ENCODE assay signal across 2 cellular contexts in the genomic region with DNA sequence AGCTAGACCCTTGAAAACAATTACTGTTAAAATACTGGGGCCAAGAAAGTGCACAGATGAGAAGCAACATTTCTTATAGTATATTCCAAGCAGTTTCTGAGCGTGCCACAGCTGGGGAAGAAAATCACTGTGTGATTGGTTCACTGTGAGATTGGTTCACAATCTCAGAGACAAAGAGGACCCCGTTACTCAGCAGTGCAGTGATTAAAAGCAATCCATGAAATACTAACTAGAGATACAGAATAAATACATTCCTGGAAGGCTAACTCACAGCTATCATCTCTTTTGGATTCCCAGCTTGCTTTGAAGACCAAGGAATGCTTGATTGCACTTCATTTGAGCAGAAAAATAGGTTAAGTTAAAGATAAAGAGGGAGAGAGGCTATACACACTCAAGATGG.
TF ChIP-seq lines count a peak whose summit lies in the region.

No MANE protein-coding gene starts in this region.

TF ChIP-seq in IMR-90, 13 proteins besides CTCF, POLR2A, EP300 and RAD21:
- TF ChIP-seq, protein P1, sequence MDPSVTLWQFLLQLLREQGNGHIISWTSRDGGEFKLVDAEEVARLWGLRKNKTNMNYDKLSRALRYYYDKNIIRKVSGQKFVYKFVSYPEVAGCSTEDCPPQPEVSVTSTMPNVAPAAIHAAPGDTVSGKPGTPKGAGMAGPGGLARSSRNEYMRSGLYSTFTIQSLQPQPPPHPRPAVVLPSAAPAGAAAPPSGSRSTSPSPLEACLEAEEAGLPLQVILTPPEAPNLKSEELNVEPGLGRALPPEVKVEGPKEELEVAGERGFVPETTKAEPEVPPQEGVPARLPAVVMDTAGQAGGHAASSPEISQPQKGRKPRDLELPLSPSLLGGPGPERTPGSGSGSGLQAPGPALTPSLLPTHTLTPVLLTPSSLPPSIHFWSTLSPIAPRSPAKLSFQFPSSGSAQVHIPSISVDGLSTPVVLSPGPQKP (IDR thresholded peaks at IDR 0.05; ENCODE audit: borderline replicate concordance, low read depth, low read length), result no peak
- TF ChIP-seq RFX5 (IDR thresholded peaks at IDR 0.05; ENCODE audit: low read depth, low read length), result no peak
- no peak for TF ChIP-seq MXI1 (IDR thresholded peaks at IDR 0.05; ENCODE audit: borderline replicate concordance, low read depth, low read length)
- TF ChIP-seq SMC3 (IDR thresholded peaks at IDR 0.05; ENCODE audit: low read depth, low read length), result no peak
- no peak for TF ChIP-seq CEBPB (IDR thresholded peaks at IDR 0.05; ENCODE audit: low read depth, low read length)
- TF ChIP-seq RCOR1 (IDR thresholded peaks at IDR 0.05; ENCODE audit: insufficient replicate concordance, low read length), result no peak
- TF ChIP-seq CHD1 (IDR thresholded peaks at IDR 0.05; ENCODE audit: low read depth, low read length), result no peak
- TF ChIP-seq NFE2L2 (IDR thresholded peaks at IDR 0.05; ENCODE audit: low read depth, low read length), result no peak
- TF ChIP-seq, protein P2, sequence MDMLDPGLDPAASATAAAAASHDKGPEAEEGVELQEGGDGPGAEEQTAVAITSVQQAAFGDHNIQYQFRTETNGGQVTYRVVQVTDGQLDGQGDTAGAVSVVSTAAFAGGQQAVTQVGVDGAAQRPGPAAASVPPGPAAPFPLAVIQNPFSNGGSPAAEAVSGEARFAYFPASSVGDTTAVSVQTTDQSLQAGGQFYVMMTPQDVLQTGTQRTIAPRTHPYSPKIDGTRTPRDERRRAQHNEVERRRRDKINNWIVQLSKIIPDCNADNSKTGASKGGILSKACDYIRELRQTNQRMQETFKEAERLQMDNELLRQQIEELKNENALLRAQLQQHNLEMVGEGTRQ (IDR thresholded peaks at IDR 0.05; ENCODE audit: low read depth, low read length), result no peak
- no peak for TF ChIP-seq FOS (IDR thresholded peaks at IDR 0.05; ENCODE audit: low read depth, low read length)
- no peak for TF ChIP-seq MAFK (IDR thresholded peaks at IDR 0.05; ENCODE audit: low read depth, low read length)

TF ChIP-seq in neural cell, 6 proteins besides CTCF, POLR2A, EP300 and RAD21 (continued from another document):
- TF ChIP-seq, protein P3, sequence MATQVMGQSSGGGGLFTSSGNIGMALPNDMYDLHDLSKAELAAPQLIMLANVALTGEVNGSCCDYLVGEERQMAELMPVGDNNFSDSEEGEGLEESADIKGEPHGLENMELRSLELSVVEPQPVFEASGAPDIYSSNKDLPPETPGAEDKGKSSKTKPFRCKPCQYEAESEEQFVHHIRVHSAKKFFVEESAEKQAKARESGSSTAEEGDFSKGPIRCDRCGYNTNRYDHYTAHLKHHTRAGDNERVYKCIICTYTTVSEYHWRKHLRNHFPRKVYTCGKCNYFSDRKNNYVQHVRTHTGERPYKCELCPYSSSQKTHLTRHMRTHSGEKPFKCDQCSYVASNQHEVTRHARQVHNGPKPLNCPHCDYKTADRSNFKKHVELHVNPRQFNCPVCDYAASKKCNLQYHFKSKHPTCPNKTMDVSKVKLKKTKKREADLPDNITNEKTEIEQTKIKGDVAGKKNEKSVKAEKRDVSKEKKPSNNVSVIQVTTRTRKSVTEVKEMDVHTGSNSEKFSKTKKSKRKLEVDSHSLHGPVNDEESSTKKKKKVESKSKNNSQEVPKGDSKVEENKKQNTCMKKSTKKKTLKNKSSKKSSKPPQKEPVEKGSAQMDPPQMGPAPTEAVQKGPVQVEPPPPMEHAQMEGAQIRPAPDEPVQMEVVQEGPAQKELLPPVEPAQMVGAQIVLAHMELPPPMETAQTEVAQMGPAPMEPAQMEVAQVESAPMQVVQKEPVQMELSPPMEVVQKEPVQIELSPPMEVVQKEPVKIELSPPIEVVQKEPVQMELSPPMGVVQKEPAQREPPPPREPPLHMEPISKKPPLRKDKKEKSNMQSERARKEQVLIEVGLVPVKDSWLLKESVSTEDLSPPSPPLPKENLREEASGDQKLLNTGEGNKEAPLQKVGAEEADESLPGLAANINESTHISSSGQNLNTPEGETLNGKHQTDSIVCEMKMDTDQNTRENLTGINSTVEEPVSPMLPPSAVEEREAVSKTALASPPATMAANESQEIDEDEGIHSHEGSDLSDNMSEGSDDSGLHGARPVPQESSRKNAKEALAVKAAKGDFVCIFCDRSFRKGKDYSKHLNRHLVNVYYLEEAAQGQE (IDR thresholded peaks at IDR 0.05; ENCODE audit: borderline replicate concordance), result no peak
- no peak for TF ChIP-seq SMC3 (conservative IDR thresholded peaks at IDR 0.05; ENCODE audit: poor library complexity)
- no peak for TF ChIP-seq POLR2AphosphoS5 (IDR thresholded peaks at IDR 0.05)
- TF ChIP-seq MXI1 (conservative IDR thresholded peaks at IDR 0.05; ENCODE audit: poor library complexity, severe bottlenecking), result no peak
- TF ChIP-seq TAF1 (IDR thresholded peaks at IDR 0.05; ENCODE audit: low read depth), result no peak
